Comparison of ENCODE assay signal across 8 cellular contexts in genomic region chr4:184343400-184344177, GRCh38.
A peak's percentile ranks its signal among the peaks of the same experiment; 100 is the strongest.
DNase-seq lines count a peak whose midpoint lies in the region; ATAC-seq, FAIRE-seq and TF ChIP-seq lines count a peak whose summit lies in the region.

No MANE protein-coding gene starts in this region.

- H3K27ac ChIP-seq in ACC112 (ENCODE audit: low read depth, low read length), result no peak overlapping the region
- H3K27ac ChIP-seq in ectodermal cell (ENCODE audit: insufficient read depth, low read depth, low read length, poor library complexity, severe bottlenecking), result peak overlapping the region; percentile 16
- H3K27ac ChIP-seq in HepG2 (ENCODE audit: extremely low read length, insufficient read depth, low read length), result peak overlapping the region; percentile 39

- peak overlapping the region; percentile 56 for H3K9ac ChIP-seq in HepG2 (ENCODE audit: insufficient read depth, low read depth, low read length)

- no TSS peak for BruUV-seq in HepG2 (replicated peaks; lab: Mats Ljungman, UMichigan)

- TF ChIP-seq EP300 in HepG2 (IDR thresholded peaks at IDR 0.05; ENCODE audit: low read depth in 2 of 2, low read length in 2 of 2) (no peak), HepG2 (CRISPR knock-in tag; IDR thresholded peaks at IDR 0.05; ENCODE audit: borderline replicate concordance) (no peak)

- DNase-seq in NCI-H460 (ENCODE audit: extremely low read depth, low read depth), result peak; percentile 60
- peak; percentile 23 for DNase-seq in activated CD4-positive, alpha-beta T cell treated with anti-CD3 and anti-CD28 coated beads, Interleukin-2, amount 50 U/mL, for 1 hour
- peak; percentile 72 for DNase-seq in HepG2 (ENCODE audit: low spot score)
- DNase-seq in stimulated activated CD4-positive, alpha-beta T cell treated with anti-CD3 and anti-CD28 coated beads, Interleukin-4, amount 100 ng/mL, for 4 hours, result peak; percentile 22 to 29

- in situ Hi-C loops in HepG2 (cut with HindIII; ENCODE audit: extremely low pct_ligation_motif_present, low pct_unique_long_range_greater_than_20kb), result no loop called here

- POLR2A ChIA-PET in HepG2 (lab: Yijun Ruan, JAX), result interaction anchor here (0.6 to 1.5 kb wide), 8 partner anchors 11 to 131 kb away, joined by 3 to 5 read pairs (median 4); partner anchors contain the start of gene IRF2

- TF ChIP-seq CTCF in HepG2 (CRISPR knock-in tag; IDR thresholded peaks at IDR 0.05), result no peak

- H3K4me3 ChIP-seq in ACC112 (ENCODE audit: low read depth, low read length) (peak overlapping the region; percentile 82), ectodermal cell (ENCODE audit: insufficient read depth, low read depth, low read length) (peak overlapping the region; percentile 75), HepG2 (replicated peaks in 1 of 3; ENCODE audit: insufficient read depth in 1 of 3, low read depth in 2 of 3, low read length in 3 of 3) (peak overlapping the region; percentile 60 to 85 (median 71))

- peak overlapping the region; percentile 89 for H2AFZ ChIP-seq in ACC112 (ENCODE audit: low read length, unreplicated experiment)
- peak overlapping the region; percentile 88 for H2AFZ ChIP-seq in HepG2 (ENCODE audit: low read length)

- 15 to 18% methylated on average over 20 of the region's 20 CpGs for WGBS in ectodermal cell, 2 experiments
- WGBS in HepG2 (ENCODE audit: low lambda C conversion rate), result 9% methylated on average over 12 of the region's 20 CpGs

- H3K36me3 ChIP-seq in ACC112 (ENCODE audit: insufficient read depth, low read length) (no peaks in the 10 kb centered on the region), ectodermal cell (ENCODE audit: control insufficient read depth, insufficient read depth, low read length) (no peaks in the 10 kb centered on the region), HepG2 (replicated peaks in 1 of 2; ENCODE audit: control insufficient read depth in 1 of 2, insufficient read depth in 2 of 2, low read length in 2 of 2) (no peaks in the 10 kb centered on the region)

- CTCF ChIA-PET in HepG2 (lab: Yijun Ruan, JAX; ENCODE audit: low intra/inter-chr PET ratio, low total read pairs), result no interaction called here

- TF ChIP-seq POLR2A in HepG2 (IDR thresholded peaks at IDR 0.05; ENCODE audit: insufficient read depth in 1 of 2, low read depth in 2 of 2, low read length in 2 of 2), result peak; percentile 36 to 70; a peak in 2 of 4 replicates

- TF ChIP-seq RAD21 in HepG2 (CRISPR knock-in tag; IDR thresholded peaks at IDR 0.05), result 0 out of 2 replicates have a peak, but pooled peaks have one; percentile 8

- no peaks in the 10 kb centered on the region for H4K20me1 ChIP-seq in HepG2 (ENCODE audit: insufficient read depth, low read length)

- peak; percentile 23 for ATAC-seq in GM18861 (IDR thresholded peaks at IDR 0.05; ENCODE audit: unreplicated experiment)
- ATAC-seq in HG03159 (IDR thresholded peaks at IDR 0.05; ENCODE audit: unreplicated experiment), result peak; percentile 39
- peak; percentile 88 for ATAC-seq in HepG2

- peak; percentile 79 for FAIRE-seq in HepG2 (lab: Jason Lieb, UNC)

- H3K4me1 ChIP-seq in ACC112 (ENCODE audit: control insufficient read depth, insufficient read depth, low read length, unreplicated experiment) (peaks cover 14% of the 10 kb centered on the region), ectodermal cell (ENCODE audit: control insufficient read depth, insufficient read depth, low read length) (peaks cover 13% of the 10 kb centered on the region), HepG2 (ENCODE audit: insufficient read depth, low read length) (peaks cover 61% of the 10 kb centered on the region)

- no peaks in the 10 kb centered on the region for H3K79me2 ChIP-seq in ACC112 (ENCODE audit: control insufficient read depth, insufficient read depth, low read length, unreplicated experiment)
- no peaks in the 10 kb centered on the region for H3K79me2 ChIP-seq in HepG2 (ENCODE audit: insufficient read depth, low read length)

- H3K27me3 ChIP-seq in ACC112 (ENCODE audit: insufficient read depth, low read length) (no peaks in the 10 kb centered on the region), ectodermal cell (ENCODE audit: control insufficient read depth, insufficient read depth, low read length, poor library complexity, severe bottlenecking) (no peaks in the 10 kb centered on the region), HepG2 (ENCODE audit: control insufficient read depth in 1 of 2, insufficient read depth in 2 of 2, low read length in 2 of 2) (no peaks in the 10 kb centered on the region)

- H3K4me2 ChIP-seq in HepG2 (ENCODE audit: low read depth, low read length), result peak overlapping the region; percentile 92

- intact Hi-C loops in HepG2 (cut with micrococcal nuclease; ENCODE audit: unreplicated experiment), result no loop called here

- H3K9me3 ChIP-seq in ectodermal cell (ENCODE audit: control insufficient read depth, low read length) (no peaks in the 10 kb centered on the region), HepG2 (ENCODE audit: low read length) (0 out of 2 replicates have a peak, but pooled peaks cover 5% of the 10 kb centered on the region)

TF ChIP-seq in HepG2, 621 proteins besides CTCF, POLR2A, EP300 and RAD21 (continues in another document):
- TF ChIP-seq MED1 (CRISPR knock-in tag; IDR thresholded peaks at IDR 0.05), result peak; percentile 19
- no peak for TF ChIP-seq ZNF549 (CRISPR knock-in tag; IDR thresholded peaks at IDR 0.05)
- TF ChIP-seq GABPA (IDR thresholded peaks at IDR 0.05; ENCODE audit: low read depth, low read length), result no peak
- peak; percentile 81 for TF ChIP-seq GABPA (CRISPR knock-in tag; IDR thresholded peaks at IDR 0.05; ENCODE audit: low read depth)
- TF ChIP-seq ZNF792 (CRISPR knock-in tag; IDR thresholded peaks at IDR 0.05), result peak; percentile 41; the same call in 1 of the 2 replicates
- TF ChIP-seq EHMT2 (IDR thresholded peaks at IDR 0.05; ENCODE audit: borderline replicate concordance, low read depth, low read length), result no peak
- TF ChIP-seq, protein P1, sequence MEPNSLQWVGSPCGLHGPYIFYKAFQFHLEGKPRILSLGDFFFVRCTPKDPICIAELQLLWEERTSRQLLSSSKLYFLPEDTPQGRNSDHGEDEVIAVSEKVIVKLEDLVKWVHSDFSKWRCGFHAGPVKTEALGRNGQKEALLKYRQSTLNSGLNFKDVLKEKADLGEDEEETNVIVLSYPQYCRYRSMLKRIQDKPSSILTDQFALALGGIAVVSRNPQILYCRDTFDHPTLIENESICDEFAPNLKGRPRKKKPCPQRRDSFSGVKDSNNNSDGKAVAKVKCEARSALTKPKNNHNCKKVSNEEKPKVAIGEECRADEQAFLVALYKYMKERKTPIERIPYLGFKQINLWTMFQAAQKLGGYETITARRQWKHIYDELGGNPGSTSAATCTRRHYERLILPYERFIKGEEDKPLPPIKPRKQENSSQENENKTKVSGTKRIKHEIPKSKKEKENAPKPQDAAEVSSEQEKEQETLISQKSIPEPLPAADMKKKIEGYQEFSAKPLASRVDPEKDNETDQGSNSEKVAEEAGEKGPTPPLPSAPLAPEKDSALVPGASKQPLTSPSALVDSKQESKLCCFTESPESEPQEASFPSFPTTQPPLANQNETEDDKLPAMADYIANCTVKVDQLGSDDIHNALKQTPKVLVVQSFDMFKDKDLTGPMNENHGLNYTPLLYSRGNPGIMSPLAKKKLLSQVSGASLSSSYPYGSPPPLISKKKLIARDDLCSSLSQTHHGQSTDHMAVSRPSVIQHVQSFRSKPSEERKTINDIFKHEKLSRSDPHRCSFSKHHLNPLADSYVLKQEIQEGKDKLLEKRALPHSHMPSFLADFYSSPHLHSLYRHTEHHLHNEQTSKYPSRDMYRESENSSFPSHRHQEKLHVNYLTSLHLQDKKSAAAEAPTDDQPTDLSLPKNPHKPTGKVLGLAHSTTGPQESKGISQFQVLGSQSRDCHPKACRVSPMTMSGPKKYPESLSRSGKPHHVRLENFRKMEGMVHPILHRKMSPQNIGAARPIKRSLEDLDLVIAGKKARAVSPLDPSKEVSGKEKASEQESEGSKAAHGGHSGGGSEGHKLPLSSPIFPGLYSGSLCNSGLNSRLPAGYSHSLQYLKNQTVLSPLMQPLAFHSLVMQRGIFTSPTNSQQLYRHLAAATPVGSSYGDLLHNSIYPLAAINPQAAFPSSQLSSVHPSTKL (CRISPR knock-in tag; IDR thresholded peaks at IDR 0.05), result 0 out of 2 replicates have a peak, but pooled peaks have one; percentile 21
- TF ChIP-seq FOSL1 (CRISPR knock-in tag; IDR thresholded peaks at IDR 0.05; ENCODE audit: borderline replicate concordance), result no peak
- no peak for TF ChIP-seq ZBED4 (CRISPR knock-in tag; IDR thresholded peaks at IDR 0.05; ENCODE audit: borderline replicate concordance)
- TF ChIP-seq DR1 (CRISPR knock-in tag; IDR thresholded peaks at IDR 0.05), result 0 out of 2 replicates have a peak, but pooled peaks have one; percentile 13
- 0 out of 2 replicates have a peak, but pooled peaks have one; percentile 46 for TF ChIP-seq ZMAT3 (CRISPR knock-in tag; conservative IDR thresholded peaks at IDR 0.05)
- no peak for TF ChIP-seq HDAC6 (IDR thresholded peaks at IDR 0.05; ENCODE audit: low read depth, low read length)
- no peak for TF ChIP-seq ZFP82 (CRISPR knock-in tag; IDR thresholded peaks at IDR 0.05; ENCODE audit: borderline replicate concordance)
- no peak for TF ChIP-seq ZNF17 (CRISPR knock-in tag; IDR thresholded peaks at IDR 0.05)

Comparison
In these comparisons a context has a peak if more than half of its experiments do, and no peak if none do; other contexts are left out.
1. ATAC-seq: peak in every context shown above with its lines; median percentile 88 in HepG2; 39 in HG03159; 23 in GM18861.